ENCODE assay signal across 8 cellular contexts in genomic region chr17:18412001-18412538, GRCh38. TPM values are rescaled to one million over a fixed set of nuclear protein-coding genes. Genes with fewer than 3 reads are reported as not detected.
A peak's percentile ranks its signal among the peaks of the same experiment; 100 is the strongest.
DNase-seq lines count a peak whose midpoint lies in the region; ATAC-seq, FAIRE-seq and TF ChIP-seq lines count a peak whose summit lies in the region.
"Not testable (repeated sequence)": the region's sequence is repeated elsewhere in the genome, so short reads cannot be mapped to it uniquely, and the experiment has no call there.
"Had no signal": no experiment of that assay in that cellular context is flagged by ENCODE, and none has a peak within 500 bp of the region (broad histone marks: within the 10 kb centered on the region; RNA-seq: fewer than 3 reads in every experiment).

No MANE protein-coding gene starts in this region.

- H4K91ac ChIP-seq in H9 (ENCODE audit: insufficient read length, low read depth, low read length), result not testable (repeated sequence)

- H3K9ac ChIP-seq in H9 (ENCODE audit: extremely low read depth, insufficient read length, low read length); mammary epithelial cell (ENCODE audit: insufficient read depth, low read length); kidney (ENCODE audit: low read length in 2 of 2): not testable (repeated sequence)

- H3K79me1 ChIP-seq in H9 (ENCODE audit: insufficient read depth, low read depth, low read length, poor library complexity, severe bottlenecking), result not testable (repeated sequence)

- not testable (repeated sequence) for H2AK5ac ChIP-seq in H9 (ENCODE audit: insufficient read length, low read length)

- H2BK20ac ChIP-seq in H9 (ENCODE audit: low read depth, low read length, poor library complexity, severe bottlenecking), result not testable (repeated sequence)

- dilution Hi-C loops in mammary epithelial cell (cut with HindIII; ENCODE audit: low sequenced_read_pairs), result not testable (repeated sequence)

- H2BK15ac ChIP-seq in H9 (ENCODE audit: low read depth, low read length), result not testable (repeated sequence)

- not testable (repeated sequence) for H3K27me3 ChIP-seq in H9 (ENCODE audit: insufficient read depth, low read length); mammary epithelial cell (ENCODE audit: insufficient read depth, low read length); prostate gland (replicated peaks; ENCODE audit: insufficient read depth)

- not testable (repeated sequence) for TF ChIP-seq POLR2A in prostate gland (IDR thresholded peaks at IDR 0.05)

- H3K27ac Mint-ChIP-seq in H9; T-helper 1 cell treated with Interleukin-12 subunit alpha and Interleukin-12 subunit beta and Interleukin-4 antibody, amounts not matched to agents 30 μg/mL and 1 μg/mL, for 36 hours: not testable (repeated sequence)

- peak; percentile 63 for ATAC-seq in GM18861 (IDR thresholded peaks at IDR 0.05; ENCODE audit: unreplicated experiment)
- peak; percentile 81 for ATAC-seq in HG03460 (IDR thresholded peaks at IDR 0.05; ENCODE audit: unreplicated experiment)

- not testable (repeated sequence) for H3K27me3 Mint-ChIP-seq in H9 (ENCODE audit: low read depth); T-helper 1 cell treated with Interleukin-12 subunit alpha and Interleukin-12 subunit beta and Interleukin-4 antibody, amounts not matched to agents 30 μg/mL and 1 μg/mL, for 36 hours (ENCODE audit: low read depth)

- not testable (repeated sequence) for H3K4me1 ChIP-seq in H9 (ENCODE audit: insufficient read depth, low read length); mammary epithelial cell (ENCODE audit: insufficient read depth, low read length); kidney (ENCODE audit: control insufficient read depth in 1 of 2, insufficient read depth in 1 of 2, low read depth in 1 of 2, low read length in 2 of 2); prostate gland (replicated peaks)

- H3K4me1 Mint-ChIP-seq in H9, result peaks cover 16 to 21% of the 10 kb centered on the region in 2 experiments
- H3K4me1 Mint-ChIP-seq in T-helper 1 cell treated with Interleukin-12 subunit alpha and Interleukin-12 subunit beta and Interleukin-4 antibody, amounts not matched to agents 30 μg/mL and 1 μg/mL, for 36 hours (ENCODE audit: low read depth), result peaks cover 17% of the 10 kb centered on the region

- DNase-seq in H9; mammary epithelial cell; prostate gland (ENCODE audit: low spot score): not testable (repeated sequence)
- peak; percentile 22 for DNase-seq in kidney

- not testable (repeated sequence) for H3K14ac ChIP-seq in H9 (ENCODE audit: insufficient read depth, low read length)

- not testable (repeated sequence) for BruUV-seq in mammary epithelial cell (replicated peaks; lab: Mats Ljungman, UMichigan)

- not testable (repeated sequence) for H2BK120ac ChIP-seq in H9 (ENCODE audit: low read depth, low read length, poor library complexity, severe bottlenecking)

- no CpG with 5 or more reads among the region's 32 CpGs for WGBS in H9 (ENCODE audit: extremely low coverage, insufficient read length, low lambda C conversion rate)
- no CpG with 5 or more reads among the region's 32 CpGs for WGBS in mammary epithelial cell (ENCODE audit: low coverage, missing lambda C conversion rate)
- no CpG with 5 or more reads among the region's 32 CpGs for WGBS in prostate gland

- not testable (repeated sequence) for H3K4me2 ChIP-seq in H9 (ENCODE audit: insufficient read depth, insufficient read length, low read length); mammary epithelial cell (ENCODE audit: insufficient read depth, low read depth, low read length)

- not testable (repeated sequence) for H3T11ph ChIP-seq in H9 (ENCODE audit: low read length)

- H2BK5ac ChIP-seq in H9 (ENCODE audit: insufficient read length, low read length), result not testable (repeated sequence)

- H3K36me3 ChIP-seq in mammary epithelial cell (ENCODE audit: insufficient read depth, low read length); kidney (ENCODE audit: control insufficient read depth in 1 of 2, insufficient read depth in 2 of 2, low read length in 2 of 2); prostate gland: not testable (repeated sequence)

- not testable (repeated sequence) for H3K36me3 Mint-ChIP-seq in H9 (ENCODE audit: insufficient read depth in 1 of 3, low read depth in 3 of 3); T-helper 1 cell treated with Interleukin-12 subunit alpha and Interleukin-12 subunit beta and Interleukin-4 antibody, amounts not matched to agents 30 μg/mL and 1 μg/mL, for 36 hours (ENCODE audit: low read depth)

- not testable (repeated sequence) for H3K23ac ChIP-seq in H9 (ENCODE audit: insufficient read length, low read depth, low read length)

- H2AFZ ChIP-seq in H9 (ENCODE audit: low read length), result not testable (repeated sequence)
- H2AFZ ChIP-seq in mammary epithelial cell (ENCODE audit: low read depth, low read length), result peak overlapping the region; percentile 88

- H3K4ac ChIP-seq in H9 (ENCODE audit: low read depth, low read length), result not testable (repeated sequence)

- H3K18ac ChIP-seq in H9 (ENCODE audit: insufficient read length, low read depth, low read length), result not testable (repeated sequence)

- FAIRE-seq in kidney (lab: Jason Lieb, UNC), result not testable (repeated sequence)

- in situ Hi-C loops in mammary epithelial cell (cut with MboI; ENCODE audit: low sequenced_read_pairs in 2 of 2), result not testable (repeated sequence)

- H3K27ac ChIP-seq in H9 (ENCODE audit: insufficient read length, low read depth, low read length) (peak overlapping the region; percentile 56), prostate gland (peak overlapping the region; percentile 83 to 91)
- H3K27ac ChIP-seq in mammary epithelial cell (ENCODE audit: insufficient read depth, low read depth, low read length); kidney (ENCODE audit: low read depth in 2 of 2, low read length in 2 of 2): not testable (repeated sequence)

- not testable (repeated sequence) for H3K9me3 ChIP-seq in H9 (ENCODE audit: control insufficient read depth, low read depth, low read length); mammary epithelial cell (replicated peaks; ENCODE audit: insufficient read depth, low read length); kidney (ENCODE audit: control insufficient read depth in 1 of 2, low read length in 2 of 2); prostate gland

- CTCF ChIA-PET in mammary epithelial cell (lab: Charles Lee; ENCODE audit: low non-redundant PET), result not testable (repeated sequence)

- not testable (repeated sequence) for H3K4me3 ChIP-seq in mammary epithelial cell (replicated peaks in 1 of 3; ENCODE audit: insufficient read depth in 1 of 3, low read depth in 2 of 3, low read length in 3 of 3)
- H3K4me3 ChIP-seq in kidney (ENCODE audit: low read length in 2 of 2) (peak overlapping the region in 1 of 2 donors; percentile 51), prostate gland (peak overlapping the region; percentile 44 to 46)

- not testable (repeated sequence) for H3K23me2 ChIP-seq in H9 (ENCODE audit: insufficient read length, low read depth, low read length, poor library complexity, severe bottlenecking)

- not testable (repeated sequence) for H2BK12ac ChIP-seq in H9 (ENCODE audit: insufficient read length, low read depth, low read length)

- H4K5ac ChIP-seq in H9 (ENCODE audit: insufficient read length, low read depth, low read length), result not testable (repeated sequence)

- TF ChIP-seq CTCF in H9 (conservative IDR thresholded peaks at IDR 0.05); mammary epithelial cell (conservative IDR thresholded peaks at IDR 0.05 in 1 of 2, IDR thresholded peaks at IDR 0.05 in 1 of 2; ENCODE audit: extremely low read depth in 1 of 2, insufficient read depth in 1 of 2, low read depth in 1 of 2, low read length in 2 of 2); kidney (IDR thresholded peaks at IDR 0.05; ENCODE audit: borderline replicate concordance, extremely low read depth, insufficient read depth); prostate gland (IDR thresholded peaks at IDR 0.05): not testable (repeated sequence)

- H4K8ac ChIP-seq in H9 (replicated peaks; ENCODE audit: insufficient read length, low read depth, low read length), result not testable (repeated sequence)

- H3K4me3 Mint-ChIP-seq in H9, result 0 out of 5 replicates have a peak overlapping the region, but pooled peaks of 1 of the 2 experiments have one; percentile 91
- H3K4me3 Mint-ChIP-seq in T-helper 1 cell treated with Interleukin-12 subunit alpha and Interleukin-12 subunit beta and Interleukin-4 antibody, amounts not matched to agents 30 μg/mL and 1 μg/mL, for 36 hours, result peak overlapping the region; percentile 100

- not testable (repeated sequence) for H3K79me2 ChIP-seq in H9 (ENCODE audit: insufficient read depth, low read length); mammary epithelial cell (ENCODE audit: insufficient read depth, low read length)

- not testable (repeated sequence) for H3K9me3 Mint-ChIP-seq in H9; T-helper 1 cell treated with Interleukin-12 subunit alpha and Interleukin-12 subunit beta and Interleukin-4 antibody, amounts not matched to agents 30 μg/mL and 1 μg/mL, for 36 hours

- not testable (repeated sequence) for H3K56ac ChIP-seq in H9 (ENCODE audit: insufficient read length, low read depth, low read length)

- H4K20me1 ChIP-seq in H9 (ENCODE audit: control insufficient read depth, insufficient read depth, insufficient read length); mammary epithelial cell (ENCODE audit: insufficient read depth, low read length): not testable (repeated sequence)

- intact Hi-C loops in mammary epithelial cell (cut with micrococcal nuclease); kidney (cut with DNase I); prostate gland (cut with DNase I): not testable (repeated sequence)

RNA-seq across cellular contexts. Expression of gene EVPLL, which starts 34.5 kb away (rescaled TPM):
- 0.61 TPM in 1 of 2 replicates, not detected in the other for total RNA-seq in H9 (2021)
- under 1 TPM in 1 of 2 donors, not detected in 1; 0.17 TPM for total RNA-seq in mammary epithelial cell
- polyA plus RNA-seq in mammary epithelial cell, result not detected
- polyA minus RNA-seq in mammary epithelial cell, result not detected
- total RNA-seq in kidney, result 1.2 TPM
- polyA plus RNA-seq in kidney (ENCODE audit: insufficient read depth, low read depth, low replicate concordance), result 0.82 TPM
- total RNA-seq in prostate gland, result 1 to 10 TPM; 1.6 to 1.7 TPM
- total RNA-seq: activated CD4-positive, alpha-beta T cell treated with anti-CD3 and anti-CD28 coated beads, Interleukin-2, amount 10 ng/mL, durations not matched to agents 7 days and 5 days had no signal

RNA-seq across cellular contexts. Expression of gene SHMT1, which starts 48.7 kb away (rescaled TPM):
- total RNA-seq in H9 (2021) (41.8 and 42.8 TPM in 2 replicates), mammary epithelial cell (10 to 100 TPM; 25.3 to 25.6 TPM), kidney (162 TPM), prostate gland (10 to 100 TPM; 31.6 to 43.0 TPM)
- polyA plus RNA-seq in mammary epithelial cell (25.8 TPM), kidney (ENCODE audit: insufficient read depth, low read depth, low replicate concordance) (241 TPM)
- 58.6 TPM for polyA minus RNA-seq in mammary epithelial cell
